In genomic region chr1:187903223-187903622, GRCh38 we compare ENCODE assay signal across 23 cellular contexts.
DNase-seq lines count a peak whose midpoint lies in the region; ATAC-seq and TF ChIP-seq lines count a peak whose summit lies in the region.
"Had no signal": no experiment of that assay in that cellular context is flagged by ENCODE, and none has a peak within 500 bp of the region (broad histone marks: within the 10 kb centered on the region; RNA-seq: fewer than 3 reads in every experiment).

No MANE protein-coding gene starts in this region.

- intact Hi-C loops in PC-9 (cut with micrococcal nuclease; ENCODE audit: unreplicated experiment): no loop called here

- peak; percentile 10 for DNase-seq in EL
- DNase-seq in NCI-H82 (lab: John Stamatoyannopoulos, UW): peak; percentile 78
- no peak for DNase-seq in PC-9
- DNase-seq in activated CD8-positive, alpha-beta T cell treated with anti-CD3 and anti-CD28 coated beads, Interleukin-2, amount 10 ng/mL, durations not matched to agents 7 days and 5 days: no peak
- DNase-seq in NCI-H1048 (lab: John Stamatoyannopoulos, UW): no peak
- no peak for DNase-seq in 8988T
- DNase-seq: AML-193; Caco-2; Calu3; CD4-positive, alpha-beta T cell; CD8-positive, alpha-beta T cell; DMS 273 treated with DMSO at 0.1 percent for 48 hours; DMS153; DMS53; DMS79 treated with DMSO at 0.1 percent for 48 hours; GDM1 had no signal

- no peak overlapping the region for H3K27ac Mint-ChIP-seq in activated CD8-positive, alpha-beta T cell treated with anti-CD3 and anti-CD28 coated beads, Interleukin-2, amount 10 ng/mL, durations not matched to agents 7 days and 5 days
- H3K27ac Mint-ChIP-seq: B cell; CD4-positive, alpha-beta T cell; CD8-positive, alpha-beta T cell had no signal

- no peaks in the 10 kb centered on the region for H3K36me3 Mint-ChIP-seq in activated CD8-positive, alpha-beta T cell treated with anti-CD3 and anti-CD28 coated beads, Interleukin-2, amount 10 ng/mL, durations not matched to agents 7 days and 5 days (ENCODE audit: low read depth)
- H3K36me3 Mint-ChIP-seq: CD8-positive, alpha-beta T cell had no signal

- BruUV-seq in PC-9 (replicated peaks; lab: Mats Ljungman, UMichigan): no TSS peak

- H3K4me2 ChIP-seq in PC-9: no peak overlapping the region
- H3K4me2 ChIP-seq: A549; BLaER1 treated with 17β-estradiol and CSF1 and Interleukin-3, amounts not matched to agents 10 nM and 100 nM had no signal

- H3K27ac ChIP-seq in PC-9: no peak overlapping the region
- H3K27ac ChIP-seq: A549; BLaER1 treated with 17β-estradiol and CSF1 and Interleukin-3, amounts not matched to agents 10 nM and 100 nM; C4-2B had no signal

- no peaks in the 10 kb centered on the region for H3K9me3 Mint-ChIP-seq in activated CD8-positive, alpha-beta T cell treated with anti-CD3 and anti-CD28 coated beads, Interleukin-2, amount 10 ng/mL, durations not matched to agents 7 days and 5 days (ENCODE audit: insufficient read depth)
- H3K9me3 Mint-ChIP-seq: CD4-positive, alpha-beta T cell had no signal

- H3K27me3 ChIP-seq in PC-9 (ENCODE audit: insufficient read depth, low read depth): no peaks in the 10 kb centered on the region
- H3K27me3 ChIP-seq: BLaER1 treated with 17β-estradiol and CSF1 and Interleukin-3, amounts not matched to agents 10 nM and 100 nM had no signal

- no peaks in the 10 kb centered on the region for H3K4me1 ChIP-seq in PC-9 (replicated peaks; ENCODE audit: insufficient read depth)
- H3K4me1 ChIP-seq: A549; BLaER1 treated with 17β-estradiol and CSF1 and Interleukin-3, amounts not matched to agents 10 nM and 100 nM; Caco-2 had no signal

- peak; percentile 96 for ATAC-seq in SK-N-SH treated with all-trans-retinoic acid at 6 μM for 48 hours
- no peak for ATAC-seq in HG02610 (IDR thresholded peaks at IDR 0.05; ENCODE audit: unreplicated experiment)
- ATAC-seq in activated CD8-positive, alpha-beta T cell treated with anti-CD3 and anti-CD28 coated beads, Interleukin-2, amount 10 ng/mL, durations not matched to agents 7 days and 5 days: no peak
- ATAC-seq: A549; CD8-positive, alpha-beta T cell; GM12878 had no signal

- H3K36me3 ChIP-seq in PC-9 (ENCODE audit: low read depth): no peaks in the 10 kb centered on the region
- H3K36me3 ChIP-seq: BLaER1 treated with 17β-estradiol and CSF1 and Interleukin-3, amounts not matched to agents 10 nM and 100 nM had no signal

- POLR2A ChIA-PET in PC-9 (lab: Charles Lee; ENCODE audit: unreplicated experiment): no interaction called here
- POLR2A ChIA-PET in activated CD8-positive, alpha-beta T cell treated with anti-CD3 and anti-CD28 coated beads, Interleukin-2, amount 10 ng/mL, durations not matched to agents 7 days and 5 days (lab: Charles Lee): no interaction called here

- no peaks in the 10 kb centered on the region for H4K20me1 ChIP-seq in PC-9 (ENCODE audit: insufficient read depth)
- H4K20me1 ChIP-seq: BLaER1 treated with 17β-estradiol and CSF1 and Interleukin-3, amounts not matched to agents 10 nM and 100 nM had no signal

- H3F3A ChIP-seq in PC-9 (ENCODE audit: insufficient read depth, low read depth): no peaks in the 10 kb centered on the region

- H3K9me3 ChIP-seq in PC-9 (ENCODE audit: insufficient read depth, low read depth): no peaks in the 10 kb centered on the region
- H3K9me3 ChIP-seq: A549; BLaER1 treated with 17β-estradiol and CSF1 and Interleukin-3, amounts not matched to agents 10 nM and 100 nM; Caco-2 had no signal

- H3K9me2 ChIP-seq in PC-9 (ENCODE audit: insufficient read depth): no peaks in the 10 kb centered on the region

- H2AFZ ChIP-seq in PC-9: peak overlapping the region; percentile 62; the same call in 1 of the 2 replicates

- no peaks in the 10 kb centered on the region for H3K27me3 Mint-ChIP-seq in activated CD8-positive, alpha-beta T cell treated with anti-CD3 and anti-CD28 coated beads, Interleukin-2, amount 10 ng/mL, durations not matched to agents 7 days and 5 days (ENCODE audit: low read depth)
- H3K27me3 Mint-ChIP-seq: B cell; CD4-positive, alpha-beta T cell had no signal

- TF ChIP-seq CTCF in PC-9 (conservative IDR thresholded peaks at IDR 0.05): no peak

- CTCF ChIA-PET in PC-9 (lab: Charles Lee): no interaction called here
- CTCF ChIA-PET in activated CD8-positive, alpha-beta T cell treated with anti-CD3 and anti-CD28 coated beads, Interleukin-2, amount 10 ng/mL, durations not matched to agents 7 days and 5 days (lab: Charles Lee): no interaction called here

- no peaks in the 10 kb centered on the region for H3K4me1 Mint-ChIP-seq in activated CD8-positive, alpha-beta T cell treated with anti-CD3 and anti-CD28 coated beads, Interleukin-2, amount 10 ng/mL, durations not matched to agents 7 days and 5 days (ENCODE audit: low read depth)
- H3K4me1 Mint-ChIP-seq: B cell had no signal

- no peak overlapping the region for H3K4me3 ChIP-seq in PC-9
- H3K4me3 ChIP-seq: A549; BLaER1 treated with 17β-estradiol and CSF1 and Interleukin-3, amounts not matched to agents 10 nM and 100 nM; GM12878 had no signal

- H3K79me2 ChIP-seq in PC-9 (ENCODE audit: low read depth): no peaks in the 10 kb centered on the region

- no peak overlapping the region for H3K4me3 Mint-ChIP-seq in activated CD8-positive, alpha-beta T cell treated with anti-CD3 and anti-CD28 coated beads, Interleukin-2, amount 10 ng/mL, durations not matched to agents 7 days and 5 days
- H3K4me3 Mint-ChIP-seq: B cell; CD4-positive, alpha-beta T cell; CD8-positive, alpha-beta T cell had no signal

TF ChIP-seq in SK-N-SH treated with all-trans-retinoic acid at 6 μM for 48 hours, 23 proteins besides CTCF, POLR2A, EP300 and RAD21:
- TF ChIP-seq TOX (CRISPR knock-in tag; IDR thresholded peaks at IDR 0.05; ENCODE audit: borderline replicate concordance) (peak; percentile 40; the same call in 1 of the 2 replicates), ISL1 (CRISPR knock-in tag; IDR thresholded peaks at IDR 0.05) (peak; percentile 98), GLIS3 (CRISPR knock-in tag; IDR thresholded peaks at IDR 0.05) (no peak), RARB (CRISPR knock-in tag; IDR thresholded peaks at IDR 0.05) (no peak), ZNF70 (CRISPR knock-in tag; IDR thresholded peaks at IDR 0.05) (no peak), CSRNP3 (CRISPR knock-in tag; IDR thresholded peaks at IDR 0.05) (no peak), ZNF565 (CRISPR knock-in tag; conservative IDR thresholded peaks at IDR 0.05; ENCODE audit: low read depth) (no peak), ZC3H10 (CRISPR knock-in tag; IDR thresholded peaks at IDR 0.05) (peak; percentile 97), TCF4 (CRISPR knock-in tag; IDR thresholded peaks at IDR 0.05; ENCODE audit: borderline replicate concordance) (no peak), POU6F1 (CRISPR knock-in tag; IDR thresholded peaks at IDR 0.05; ENCODE audit: borderline replicate concordance, low read depth) (0 out of 2 replicates have a peak, but pooled peaks have one; percentile 43)

Comparison
In these comparisons a context has a peak if more than half of its experiments do, and no peak if none do; other contexts are left out.
1. DNase-seq: peak in EL (single experiment) and NCI-H82 (single experiment); none in PC-9 (0 of 2), activated CD8-positive, alpha-beta T cell treated with anti-CD3 and anti-CD28 coated beads, Interleukin-2, amount 10 ng/mL, durations not matched to agents 7 days and 5 days (single experiment), NCI-H1048 (single experiment) and 8988T (single experiment).